8 cellular contexts compared by ENCODE assay signal in genomic region chr10:131928248-131929095, GRCh38. TPM values are rescaled to one million over a fixed set of nuclear protein-coding genes. Genes with fewer than 3 reads are reported as not detected.
A peak's percentile ranks its signal among the peaks of the same experiment; 100 is the strongest.
DNase-seq lines count a peak whose midpoint lies in the region; ATAC-seq and TF ChIP-seq lines count a peak whose summit lies in the region.

No MANE protein-coding gene starts in this region.

- peak overlapping the region; percentile 12 for H2BK15ac ChIP-seq in mesenchymal stem cell (ENCODE audit: low read depth, poor library complexity, severe bottlenecking)

- CTCF ChIA-PET in activated CD8-positive, alpha-beta T cell treated with anti-CD3 and anti-CD28 coated beads, Interleukin-2, amount 10 ng/mL, durations not matched to agents 7 days and 5 days (lab: Charles Lee): interaction anchor here (1.1 to 1.4 kb wide), 2 partner anchors 14 to 94 kb away, joined by 3 to 4 read pairs; no protein-coding TSS in a partner anchor

- H3K4me2 ChIP-seq in mesenchymal stem cell (ENCODE audit: low read length, poor library complexity, severe bottlenecking): peak overlapping the region; percentile 52

- intact Hi-C loops in colonic mucosa (cut with DNase I): no loop called here

- H2BK12ac ChIP-seq in mesenchymal stem cell (ENCODE audit: low read length in 2 of 2): peak overlapping the region in 1 of 2 experiments; percentile 25

- POLR2A ChIA-PET in activated CD8-positive, alpha-beta T cell treated with anti-CD3 and anti-CD28 coated beads, Interleukin-2, amount 10 ng/mL, durations not matched to agents 7 days and 5 days (lab: Charles Lee): interaction anchor here (0.9 to 1.0 kb wide), 2 partner anchors 17 to 20 kb away, joined by 3 to 4 read pairs; no protein-coding TSS in a partner anchor

- no peak overlapping the region for H2BK5ac ChIP-seq in mesenchymal stem cell (ENCODE audit: low read depth, low read length, poor library complexity, severe bottlenecking)

- 63% methylated on average over 18 of the region's 18 CpGs for WGBS in mesenchymal stem cell

- peak; percentile 12 to 42 for DNase-seq in activated CD4-positive, alpha-beta T cell treated with anti-CD3 and anti-CD28 coated beads for 24 hours (ENCODE audit: low read depth in 2 of 2)
- no peak for DNase-seq in activated CD4-positive, alpha-beta T cell treated with anti-CD3 and anti-CD28 coated beads, Interleukin-2, amount 50 U/mL, for 1 hour
- DNase-seq in activated CD8-positive, alpha-beta T cell treated with anti-CD3 and anti-CD28 coated beads, Interleukin-2, amount 10 ng/mL, durations not matched to agents 7 days and 5 days: peak; percentile 55
- DNase-seq in mesenchymal stem cell (peak; percentile 33), colonic mucosa (no peak), HuH-7.5 (ENCODE audit: low spot score) (no peak), NCI-H1417 (lab: John Stamatoyannopoulos, UW) (no peak)

- H3K36me3 Mint-ChIP-seq in activated CD8-positive, alpha-beta T cell treated with anti-CD3 and anti-CD28 coated beads, Interleukin-2, amount 10 ng/mL, durations not matched to agents 7 days and 5 days (ENCODE audit: low read depth): peaks cover 34% of the 10 kb centered on the region

- H3K27me3 ChIP-seq in mesenchymal stem cell (ENCODE audit: control insufficient read depth in 1 of 2, insufficient read depth in 1 of 2, low read length in 2 of 2) (no peaks in the 10 kb centered on the region), colonic mucosa (no peaks in the 10 kb centered on the region)

- peak overlapping the region; percentile 67 for H4K8ac ChIP-seq in mesenchymal stem cell (ENCODE audit: low read length)

- no peak overlapping the region for H2BK120ac ChIP-seq in mesenchymal stem cell (ENCODE audit: low read depth, low read length)

- peak overlapping the region; percentile 90 for H3K27ac ChIP-seq in mesenchymal stem cell (ENCODE audit: low read length, poor library complexity, severe bottlenecking)
- H3K27ac ChIP-seq in colonic mucosa: no peak overlapping the region

- peak overlapping the region; percentile 5 for H4K91ac ChIP-seq in mesenchymal stem cell (ENCODE audit: low read length)

- H3K4me3 ChIP-seq in mesenchymal stem cell (ENCODE audit: insufficient read depth in 1 of 2, low read depth in 1 of 2, low read length in 2 of 2) (no peak overlapping the region), colonic mucosa (no peak overlapping the region)

- no peaks in the 10 kb centered on the region for H3K27me3 Mint-ChIP-seq in activated CD8-positive, alpha-beta T cell treated with anti-CD3 and anti-CD28 coated beads, Interleukin-2, amount 10 ng/mL, durations not matched to agents 7 days and 5 days (ENCODE audit: low read depth)

- H3K9me3 Mint-ChIP-seq in activated CD8-positive, alpha-beta T cell treated with anti-CD3 and anti-CD28 coated beads, Interleukin-2, amount 10 ng/mL, durations not matched to agents 7 days and 5 days (ENCODE audit: insufficient read depth): peaks cover 10% of the 10 kb centered on the region

- peak overlapping the region; percentile 17 for H3K9ac ChIP-seq in mesenchymal stem cell (ENCODE audit: low read length)
- H3K9ac ChIP-seq in colonic mucosa (ENCODE audit: low read depth in 2 of 2, low read length in 2 of 2): no peak overlapping the region

- H2AK5ac ChIP-seq in mesenchymal stem cell (ENCODE audit: low read length, severe bottlenecking): peak overlapping the region; percentile 67

- ATAC-seq in HG03066 (IDR thresholded peaks at IDR 0.05; ENCODE audit: low read depth, unreplicated experiment): peak; percentile 80
- peak; percentile 81 for ATAC-seq in activated CD8-positive, alpha-beta T cell treated with anti-CD3 and anti-CD28 coated beads, Interleukin-2, amount 10 ng/mL, durations not matched to agents 7 days and 5 days

- H3K79me1 ChIP-seq in mesenchymal stem cell (replicated peaks; ENCODE audit: low read length, poor library complexity, severe bottlenecking): peaks cover 9% of the 10 kb centered on the region

- H3K9me3 ChIP-seq in mesenchymal stem cell (ENCODE audit: control insufficient read depth, low read length): peaks cover 9% of the 10 kb centered on the region
- no peaks in the 10 kb centered on the region for H3K9me3 ChIP-seq in colonic mucosa

- peak overlapping the region; percentile 38 for H3K4me3 Mint-ChIP-seq in activated CD8-positive, alpha-beta T cell treated with anti-CD3 and anti-CD28 coated beads, Interleukin-2, amount 10 ng/mL, durations not matched to agents 7 days and 5 days

- H3K27ac Mint-ChIP-seq in activated CD8-positive, alpha-beta T cell treated with anti-CD3 and anti-CD28 coated beads, Interleukin-2, amount 10 ng/mL, durations not matched to agents 7 days and 5 days: peak overlapping the region; percentile 72

- peak overlapping the region in 1 of 2 experiments; percentile 57 for H3K23ac ChIP-seq in mesenchymal stem cell (ENCODE audit: low read length in 2 of 2)

- H3K36me3 ChIP-seq in mesenchymal stem cell (ENCODE audit: control insufficient read depth in 1 of 2, insufficient read depth in 2 of 2, low read depth in 1 of 2, low read length in 2 of 2): peaks cover 0 to 23% of the 10 kb centered on the region in 2 experiments
- no peaks in the 10 kb centered on the region for H3K36me3 ChIP-seq in colonic mucosa

- peaks cover 38% of the 10 kb centered on the region for H3K4me1 ChIP-seq in mesenchymal stem cell (ENCODE audit: control insufficient read depth, insufficient read depth, low read depth, low read length)
- peaks cover 3% of the 10 kb centered on the region for H3K4me1 ChIP-seq in colonic mucosa

- TF ChIP-seq CTCF in colonic mucosa (IDR thresholded peaks at IDR 0.05): no peak

- H3K4ac ChIP-seq in mesenchymal stem cell (ENCODE audit: low read depth in 1 of 2, low read length in 2 of 2): no peak overlapping the region

- no peak overlapping the region for H2AFZ ChIP-seq in mesenchymal stem cell (ENCODE audit: low read depth, low read length)

- H3K4me1 Mint-ChIP-seq in activated CD8-positive, alpha-beta T cell treated with anti-CD3 and anti-CD28 coated beads, Interleukin-2, amount 10 ng/mL, durations not matched to agents 7 days and 5 days (ENCODE audit: low read depth): peaks cover 63% of the 10 kb centered on the region

- no peak overlapping the region for H3K14ac ChIP-seq in mesenchymal stem cell (ENCODE audit: low read length in 2 of 2)

- peak overlapping the region; percentile 5 to 85 for H3K18ac ChIP-seq in mesenchymal stem cell (ENCODE audit: low read depth in 1 of 2, low read length in 2 of 2)

RNA-seq across cellular contexts. Expression of gene PPP2R2D, which starts 27.7 kb away (rescaled TPM):
- 10 to 100 TPM; 36.5 to 37.5 TPM for total RNA-seq in activated CD8-positive, alpha-beta T cell treated with anti-CD3 and anti-CD28 coated beads, Interleukin-2, amount 10 ng/mL, durations not matched to agents 7 days and 5 days
- polyA plus RNA-seq in mesenchymal stem cell (2013, experiment 1 of 2): 29.1 TPM
- polyA plus RNA-seq in mesenchymal stem cell (2013, experiment 2 of 2): 31.7 TPM
- total RNA-seq in colonic mucosa: 10 to 100 TPM; 28.1 to 30.6 TPM

RNA-seq across cellular contexts. Expression of gene BNIP3, which starts 53.3 kb away (rescaled TPM):
- 10 to 100 TPM; 61.5 to 62.9 TPM for total RNA-seq in activated CD8-positive, alpha-beta T cell treated with anti-CD3 and anti-CD28 coated beads, Interleukin-2, amount 10 ng/mL, durations not matched to agents 7 days and 5 days
- polyA plus RNA-seq in mesenchymal stem cell (2013, experiment 1 of 2): 30.5 TPM
- polyA plus RNA-seq in mesenchymal stem cell (2013, experiment 2 of 2): 31.1 TPM
- 10 to 100 TPM in 1 of 2 donors, 1 to 10 TPM in 1; 6.9 to 51.7 TPM for total RNA-seq in colonic mucosa

Comparison
In these comparisons a context has a peak if more than half of its experiments do, and no peak if none do; other contexts are left out.
1. DNase-seq: peak in activated CD4-positive, alpha-beta T cell treated with anti-CD3 and anti-CD28 coated beads for 24 hours (2 of 2), activated CD8-positive, alpha-beta T cell treated with anti-CD3 and anti-CD28 coated beads, Interleukin-2, amount 10 ng/mL, durations not matched to agents 7 days and 5 days (single experiment) and mesenchymal stem cell (single experiment); none in activated CD4-positive, alpha-beta T cell treated with anti-CD3 and anti-CD28 coated beads, Interleukin-2, amount 50 U/mL, for 1 hour (single experiment), colonic mucosa (single experiment), HuH-7.5 (single experiment) and NCI-H1417 (0 of 3).